Comparison of ENCODE assay signal across 8 cellular contexts in the genomic region with DNA sequence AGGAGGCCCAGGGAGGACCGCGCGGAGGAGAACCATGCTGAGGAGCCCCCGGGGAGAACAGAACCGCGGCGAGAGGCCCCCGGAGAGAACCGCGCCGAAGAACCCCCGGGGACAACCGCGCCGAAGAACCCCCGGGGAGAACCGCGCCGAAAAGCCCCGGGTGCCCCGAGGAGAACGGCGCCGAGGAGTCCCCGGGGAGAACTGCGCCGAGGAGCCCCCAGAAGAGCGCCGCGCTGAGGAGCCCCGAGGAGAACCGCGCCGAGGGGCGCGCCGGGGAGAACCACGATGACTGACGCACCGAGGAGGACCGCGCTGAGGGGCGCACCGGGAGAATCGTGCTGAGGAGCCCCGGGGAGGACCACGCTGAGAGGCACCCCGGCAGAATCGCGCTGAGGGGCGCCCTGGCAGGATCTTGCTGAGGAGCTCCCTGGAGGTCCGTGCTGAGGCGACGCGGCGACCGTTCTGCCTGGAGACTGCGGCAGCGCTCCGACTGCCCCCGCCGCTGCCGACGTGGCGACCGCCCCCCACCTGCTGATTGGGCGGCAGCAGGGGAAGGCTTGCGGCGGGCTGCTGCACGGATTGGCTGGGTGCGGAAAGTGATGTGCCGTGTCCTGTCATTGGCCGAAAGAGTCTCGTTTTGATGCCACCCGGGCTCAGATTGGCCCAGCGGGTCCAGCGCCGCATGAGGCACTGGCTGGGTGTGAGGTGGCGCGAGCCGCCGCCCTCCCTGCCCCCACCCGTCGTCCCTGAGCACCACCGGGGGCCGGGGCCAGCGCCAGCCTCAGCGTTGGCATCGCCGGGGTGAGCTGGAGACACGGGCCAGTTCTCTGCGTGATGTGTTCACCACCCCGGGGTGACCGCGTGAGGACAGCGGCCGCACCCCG. TPM values are rescaled to one million over a fixed set of nuclear protein-coding genes. Genes with fewer than 3 reads are reported as not detected.
A peak's percentile ranks its signal among the peaks of the same experiment; 100 is the strongest.
DNase-seq lines count a peak whose midpoint lies in the region; ATAC-seq lines count a peak whose summit lies in the region.

A gene (minus strand): TSS at position 464 of the 884 bp plus-strand sequence.

- H3K27ac Mint-ChIP-seq in activated T-cell treated with anti-CD3 and anti-CD28 coated beads, Interleukin-2, amount 50 U/mL, for 24 hours, result peak within 1 kb of the TSS; percentile 77

- H3K27ac ChIP-seq in HUES64 (ENCODE audit: low read depth, low read length) (peak within 1 kb of the TSS; percentile 57), muscle layer of duodenum (ENCODE audit: low read length) (peak within 1 kb of the TSS; percentile 60)

- H3K9me3 Mint-ChIP-seq in activated T-cell treated with anti-CD3 and anti-CD28 coated beads, Interleukin-2, amount 50 U/mL, for 24 hours, result no peaks in the 10 kb centered on the region

- ATAC-seq in GM21447 (IDR thresholded peaks at IDR 0.05; ENCODE audit: unreplicated experiment), result peak; percentile 88
- peak; percentile 96 for ATAC-seq in esophagus mucosa

- H3K4me1 Mint-ChIP-seq in activated T-cell treated with anti-CD3 and anti-CD28 coated beads, Interleukin-2, amount 50 U/mL, for 24 hours (ENCODE audit: low read depth), result peaks cover 17% of the 10 kb centered on the region

- H3K4me1 ChIP-seq in HUES64 (ENCODE audit: insufficient read depth, low read length) (peaks cover 51% of the 10 kb centered on the region), muscle layer of duodenum (ENCODE audit: control insufficient read depth in 1 of 2, insufficient read depth in 2 of 2, low read length in 2 of 2) (peaks cover 0 to 23% of the 10 kb centered on the region in 2 donors)

- H3K9me3 ChIP-seq in HUES64 (ENCODE audit: insufficient read depth, low read depth, low read length), result no peaks in the 10 kb centered on the region
- no peaks in the 10 kb centered on the region for H3K9me3 ChIP-seq in muscle layer of duodenum (ENCODE audit: control insufficient read depth in 1 of 2, low read length in 2 of 2)

- H3K36me3 ChIP-seq in HUES64 (ENCODE audit: insufficient read depth, low read length), result no peaks in the 10 kb centered on the region
- no peaks in the 10 kb centered on the region for H3K36me3 ChIP-seq in muscle layer of duodenum (ENCODE audit: control insufficient read depth in 1 of 2, insufficient read depth in 2 of 2, low read length in 2 of 2)

- H3K4me3 Mint-ChIP-seq in activated T-cell treated with anti-CD3 and anti-CD28 coated beads, Interleukin-2, amount 50 U/mL, for 24 hours, result peak within 1 kb of the TSS; percentile 85

- H3K36me3 Mint-ChIP-seq in activated T-cell treated with anti-CD3 and anti-CD28 coated beads, Interleukin-2, amount 50 U/mL, for 24 hours (ENCODE audit: low read depth), result peaks cover 14% of the 10 kb centered on the region

- H3K27me3 ChIP-seq in HUES64 (ENCODE audit: insufficient read depth, low read length) (peaks cover 66% of the 10 kb centered on the region), muscle layer of duodenum (ENCODE audit: low read depth, low read length) (no peaks in the 10 kb centered on the region)

- 53% methylated on average over 98 of the region's 98 CpGs for WGBS in HUES64

- H3K27me3 Mint-ChIP-seq in activated T-cell treated with anti-CD3 and anti-CD28 coated beads, Interleukin-2, amount 50 U/mL, for 24 hours, result no peaks in the 10 kb centered on the region

- peak; percentile 69 for DNase-seq in DMS 273 treated with DMSO at 0.1 percent for 48 hours (lab: John Stamatoyannopoulos, UW)
- DNase-seq in OCI-M1 (lab: John Stamatoyannopoulos, UW), result peak; percentile 86
- peak; percentile 87 for DNase-seq in activated T-cell treated with anti-CD3 and anti-CD28 coated beads, Interleukin-2, amount 50 U/mL, for 24 hours
- DNase-seq in stimulated activated CD8-positive, alpha-beta memory T cell treated with anti-CD3 and anti-CD28 coated beads, Interleukin-7, amount 100 ng/mL, for 1 hour (ENCODE audit: low read depth in 2 of 2), result peak; percentile 64 to 69

- H3K4me3 ChIP-seq in HUES64 (ENCODE audit: low read length), result peak within 1 kb of the TSS; percentile 61
- H3K4me3 ChIP-seq in muscle layer of duodenum (ENCODE audit: low read depth in 1 of 2, low read length in 2 of 2), result peak within 1 kb of the TSS; percentile 68 to 74

- H3K9ac ChIP-seq in HUES64 (ENCODE audit: low read depth, low read length), result peak within 1 kb of the TSS; percentile 69

RNA-seq across cellular contexts. Expression of the gene that starts here (rescaled TPM):
- polyA plus RNA-seq in HUES64 (2013, experiment 1 of 2), result 0.15 TPM
- polyA plus RNA-seq in HUES64 (2013, experiment 2 of 2), result 0.19 TPM
- total RNA-seq in esophagus mucosa, result 0.60 TPM

Comparison
In these comparisons a context has a peak if more than half of its experiments do, and no peak if none do; other contexts are left out.
1. Peak in every context shown above with its lines: DNase-seq, ATAC-seq, H3K4me3 ChIP-seq and H3K27ac ChIP-seq.
2. Peak in ATAC-seq in esophagus mucosa; RNA of the gene not detected or under 1 TPM.